Comparison of ENCODE assay signal across 16 cellular contexts in genomic region chr18:43819873-43820272, GRCh38.
"Had no signal": no experiment of that assay in that cellular context is flagged by ENCODE, and none has a peak within 500 bp of the region (broad histone marks: within the 10 kb centered on the region; RNA-seq: fewer than 3 reads in every experiment).

No MANE protein-coding gene starts in this region.

- H3K27me3 ChIP-seq: MG63, SJSA1 had no signal

- H3K4me3 ChIP-seq: K562, MG63, SJSA1, SK-N-MC had no signal

- H3K27ac ChIP-seq: KMS-11, SJSA1, SK-N-MC had no signal

- DNase-seq: IMR-90, MG63, NCI-H1694, NCI-H187 treated with DMSO at 0.1 percent for 48 hours, NCI-H2171 treated with DMSO at 0.1 percent for 48 hours, NCI-H446 treated with DMSO at 0.1 percent for 48 hours, NCI-H526, NCI-H82, Right ventricle myocardium superior, RPMI8226, SIG-M5 had no signal

- H3K4me1 ChIP-seq: SJSA1 had no signal

- H3K9me3 ChIP-seq: MG63, SJSA1 had no signal

- H3K4me2 ChIP-seq: KMS-11 had no signal

- H3K9ac ChIP-seq: KMS-11 had no signal

- H3K36me3 ChIP-seq: MG63, SJSA1 had no signal

- ATAC-seq: HepG2, K562 had no signal
